12 cellular contexts compared by ENCODE assay signal in the genomic region with DNA sequence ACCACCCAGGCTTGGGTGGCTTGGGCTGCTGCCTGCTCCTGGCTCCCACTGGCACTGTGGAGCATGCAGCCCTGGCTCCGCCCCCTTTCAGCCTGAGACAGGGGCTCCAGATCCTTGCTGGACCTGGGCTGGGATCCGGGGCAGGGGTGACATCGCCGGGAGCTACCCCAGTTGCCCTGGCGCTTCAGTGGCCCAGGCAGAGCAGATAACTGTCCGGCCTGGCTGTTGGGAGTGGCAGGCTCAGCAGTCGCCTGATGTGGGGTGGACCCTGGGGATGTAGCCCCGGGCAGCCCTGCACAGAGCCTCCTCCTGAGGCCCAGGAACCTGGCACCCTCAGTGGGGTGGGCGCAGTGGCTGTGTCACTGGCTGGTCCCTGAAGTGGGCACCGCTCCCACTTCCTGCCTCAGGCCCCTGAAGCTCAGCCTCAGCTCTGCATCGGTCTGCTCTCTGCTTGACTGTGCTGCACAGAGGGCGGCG. TPM values are rescaled to one million over a fixed set of nuclear protein-coding genes. Genes with fewer than 3 reads are reported as not detected.
DNase-seq lines count a peak whose midpoint lies in the region; ATAC-seq lines count a peak whose summit lies in the region.
"Had no signal": no experiment of that assay in that cellular context is flagged by ENCODE, and none has a peak within 500 bp of the region (broad histone marks: within the 10 kb centered on the region; RNA-seq: fewer than 3 reads in every experiment).

No MANE protein-coding gene starts in this region.

- ATAC-seq in GM18909 (IDR thresholded peaks at IDR 0.05; ENCODE audit: poor library complexity, unreplicated experiment) (peak; percentile 38), HG02759 (IDR thresholded peaks at IDR 0.05; ENCODE audit: unreplicated experiment) (peak; percentile 46), sciatic nerve (peak; percentile 44)

- in situ Hi-C loops in KBM-7 (cut with MboI; ENCODE audit: low pct_unique_long_range_greater_than_20kb, low sequenced_read_pairs) = no loop called here

- DNase-seq in SK-N-DZ (ENCODE audit: low spot score) (peak; percentile 4), sciatic nerve (ENCODE audit: low spot score) (no peak), KBM-7 (no peak), NCI-H748 treated with DMSO at 0.1 percent for 48 hours (lab: John Stamatoyannopoulos, UW) (no peak), NOMO-1 treated with DMSO at 0.1 percent for 48 hours (lab: John Stamatoyannopoulos, UW; ENCODE audit: unreplicated experiment) (no peak)
- DNase-seq in stimulated activated CD4-positive, alpha-beta T cell treated with anti-CD3 and anti-CD28 coated beads, Interleukin-4, amount 100 ng/mL, for 1 hour = no peak
- DNase-seq: activated CD4-positive, alpha-beta T cell treated with anti-CD3 and anti-CD28 coated beads for 48 hours; NCI-H1417 treated with DMSO at 0.1 percent for 48 hours; Right ventricle myocardium superior; stimulated activated CD4-positive, alpha-beta T cell treated with anti-CD3 and anti-CD28 coated beads, Interleukin-15, amount 100 ng/mL, for 24 hours had no signal

- intact Hi-C loops in sciatic nerve (cut with DNase I) = no loop called here

RNA-seq across cellular contexts. Expression of a gene that starts 57.9 kb away (rescaled TPM):
- 33.0 and 36.5 TPM in 2 replicates for polyA plus RNA-seq in SK-N-DZ (2014; cell fraction: cytosol; rRNA removed)
- polyA plus RNA-seq in SK-N-DZ (2014; cell fraction: nucleus; rRNA removed) = 11.0 and 16.6 TPM in 2 replicates
- total RNA-seq in sciatic nerve = 149 TPM
